Comparison of ENCODE assay signal across 1 cellular context in genomic region chr6:112086744-112087135, GRCh38.
A peak's percentile ranks its signal among the peaks of the same experiment; 100 is the strongest.
TF ChIP-seq lines count a peak whose summit lies in the region.

No MANE protein-coding gene starts in this region.

TF ChIP-seq in K562, 482 proteins besides CTCF, POLR2A, EP300 and RAD21 (continues in another document):
- TF ChIP-seq REST (CRISPR knock-in tag; IDR thresholded peaks at IDR 0.05; ENCODE audit: low read depth): no peak
- TF ChIP-seq NFRKB (IDR thresholded peaks at IDR 0.05; ENCODE audit: low read depth): 0 out of 2 replicates have a peak, but pooled peaks have one; percentile 51
- TF ChIP-seq ZMIZ1 (IDR thresholded peaks at IDR 0.05; ENCODE audit: low read depth in 2 of 2, low read length in 2 of 2): no peak
- no peak for TF ChIP-seq BRD9 (IDR thresholded peaks at IDR 0.05; ENCODE audit: low read depth, partially characterized antibody)
- TF ChIP-seq U2AF1 (optimal IDR thresholded peaks at IDR 0.05; ENCODE audit: low read depth, low read length): no peak
- TF ChIP-seq TFE3 (CRISPR knock-in tag; IDR thresholded peaks at IDR 0.05): no peak
- TF ChIP-seq, protein P1, sequence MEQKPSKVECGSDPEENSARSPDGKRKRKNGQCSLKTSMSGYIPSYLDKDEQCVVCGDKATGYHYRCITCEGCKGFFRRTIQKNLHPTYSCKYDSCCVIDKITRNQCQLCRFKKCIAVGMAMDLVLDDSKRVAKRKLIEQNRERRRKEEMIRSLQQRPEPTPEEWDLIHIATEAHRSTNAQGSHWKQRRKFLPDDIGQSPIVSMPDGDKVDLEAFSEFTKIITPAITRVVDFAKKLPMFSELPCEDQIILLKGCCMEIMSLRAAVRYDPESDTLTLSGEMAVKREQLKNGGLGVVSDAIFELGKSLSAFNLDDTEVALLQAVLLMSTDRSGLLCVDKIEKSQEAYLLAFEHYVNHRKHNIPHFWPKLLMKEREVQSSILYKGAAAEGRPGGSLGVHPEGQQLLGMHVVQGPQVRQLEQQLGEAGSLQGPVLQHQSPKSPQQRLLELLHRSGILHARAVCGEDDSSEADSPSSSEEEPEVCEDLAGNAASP (IDR thresholded peaks at IDR 0.05): no peak
- no peak for TF ChIP-seq BCL6 (CRISPR knock-in tag; IDR thresholded peaks at IDR 0.05)
- no peak for TF ChIP-seq ZBTB9 (CRISPR knock-in tag; IDR thresholded peaks at IDR 0.05)
- no peak for TF ChIP-seq SFPQ (IDR thresholded peaks at IDR 0.05; ENCODE audit: low read depth, low read length)
- TF ChIP-seq HDAC8 (tag; IDR thresholded peaks at IDR 0.05): no peak
- TF ChIP-seq CREB3L1 (IDR thresholded peaks at IDR 0.05; ENCODE audit: borderline replicate concordance, low read depth): 0 out of 2 replicates have a peak, but pooled peaks have one; percentile 18
- no peak for TF ChIP-seq ID3 (CRISPR knock-in tag; IDR thresholded peaks at IDR 0.05)
- peak; percentile 40; the same call in 1 of the 2 replicates for TF ChIP-seq ID3 (tag; IDR thresholded peaks at IDR 0.05)
- TF ChIP-seq, protein P2, sequence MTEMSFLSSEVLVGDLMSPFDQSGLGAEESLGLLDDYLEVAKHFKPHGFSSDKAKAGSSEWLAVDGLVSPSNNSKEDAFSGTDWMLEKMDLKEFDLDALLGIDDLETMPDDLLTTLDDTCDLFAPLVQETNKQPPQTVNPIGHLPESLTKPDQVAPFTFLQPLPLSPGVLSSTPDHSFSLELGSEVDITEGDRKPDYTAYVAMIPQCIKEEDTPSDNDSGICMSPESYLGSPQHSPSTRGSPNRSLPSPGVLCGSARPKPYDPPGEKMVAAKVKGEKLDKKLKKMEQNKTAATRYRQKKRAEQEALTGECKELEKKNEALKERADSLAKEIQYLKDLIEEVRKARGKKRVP (CRISPR knock-in tag; IDR thresholded peaks at IDR 0.05): peak; percentile 77
- TF ChIP-seq, protein P3, sequence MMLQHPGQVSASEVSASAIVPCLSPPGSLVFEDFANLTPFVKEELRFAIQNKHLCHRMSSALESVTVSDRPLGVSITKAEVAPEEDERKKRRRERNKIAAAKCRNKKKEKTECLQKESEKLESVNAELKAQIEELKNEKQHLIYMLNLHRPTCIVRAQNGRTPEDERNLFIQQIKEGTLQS (IDR thresholded peaks at IDR 0.05): peak; percentile 68; the same call in 1 of the 2 replicates
- TF ChIP-seq, protein P3 (CRISPR knock-in tag; conservative IDR thresholded peaks at IDR 0.05): no peak
- TF ChIP-seq BRCA1 (IDR thresholded peaks at IDR 0.05): no peak
- TF ChIP-seq BRCA1 (CRISPR knock-in tag; IDR thresholded peaks at IDR 0.05): no peak
- peak; percentile 79 for TF ChIP-seq POLR2H (tag; IDR thresholded peaks at IDR 0.05; ENCODE audit: low read depth)
- TF ChIP-seq MIER1 (IDR thresholded peaks at IDR 0.05; ENCODE audit: low read depth): 0 out of 2 replicates have a peak, but pooled peaks have one; percentile 17
- no peak for TF ChIP-seq ZNF609 (CRISPR knock-in tag; IDR thresholded peaks at IDR 0.05; ENCODE audit: borderline replicate concordance)
- TF ChIP-seq ZNF696 (CRISPR knock-in tag; conservative IDR thresholded peaks at IDR 0.05): no peak
- TF ChIP-seq MXI1 (IDR thresholded peaks at IDR 0.05; ENCODE audit: low read depth, low read length): no peak
- 0 out of 2 replicates have a peak, but pooled peaks have one; percentile 39 for TF ChIP-seq FOSL1 (tag; conservative IDR thresholded peaks at IDR 0.05)
- peak; percentile 24; the same call in 1 of the 2 replicates for TF ChIP-seq C11orf30 (IDR thresholded peaks at IDR 0.05; ENCODE audit: low read depth)
- no peak for TF ChIP-seq ZNF175 (CRISPR knock-in tag; IDR thresholded peaks at IDR 0.05; ENCODE audit: low read depth)
- TF ChIP-seq JUND (IDR thresholded peaks at IDR 0.05; ENCODE audit: borderline replicate concordance, low read depth, low read length): no peak
- TF ChIP-seq JUND (tag; IDR thresholded peaks at IDR 0.05; ENCODE audit: borderline replicate concordance, low read depth, low read length): no peak
- TF ChIP-seq CEBPB (tag; IDR thresholded peaks at IDR 0.05): peak; percentile 86
- TF ChIP-seq CEBPG (CRISPR knock-in tag; IDR thresholded peaks at IDR 0.05): peak; percentile 87
- TF ChIP-seq CEBPG (tag; conservative IDR thresholded peaks at IDR 0.05 in 1 of 2, IDR thresholded peaks at IDR 0.05 in 1 of 2): peak; percentile 84 to 91
- TF ChIP-seq ZNF316 (IDR thresholded peaks at IDR 0.05): peak; percentile 33
- TF ChIP-seq ZNF324 (CRISPR knock-in tag; IDR thresholded peaks at IDR 0.05): no peak
